Comparison of ENCODE assay signal across 11 cellular contexts in the genomic region with DNA sequence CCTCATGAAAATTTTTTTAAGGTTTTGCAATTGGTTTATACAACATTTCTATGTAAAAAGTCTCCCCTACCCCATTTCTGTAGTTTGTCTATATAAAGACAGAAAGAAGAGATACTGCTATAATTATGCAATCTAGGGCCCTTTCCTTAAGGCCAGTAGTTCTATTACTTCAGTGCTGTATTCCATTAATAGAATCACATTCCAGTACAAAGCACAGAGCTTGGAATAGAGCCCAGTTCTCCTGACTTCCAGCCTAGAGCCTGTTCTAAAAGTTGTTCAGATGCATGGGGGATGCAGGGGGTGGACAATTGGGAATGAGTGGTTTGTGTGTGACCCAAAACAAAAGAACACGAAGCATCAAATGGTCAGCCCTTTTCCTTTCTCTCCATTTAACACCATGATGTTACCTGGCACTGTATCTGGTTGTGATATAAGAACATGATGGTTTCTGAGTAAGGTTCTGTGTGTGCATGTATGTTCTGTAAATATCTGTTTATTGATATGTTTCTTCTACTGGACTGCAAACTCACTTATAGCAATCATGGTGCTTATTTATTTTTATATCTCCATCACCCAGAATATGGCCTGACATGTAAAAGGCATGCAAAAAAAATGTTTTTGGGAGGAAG. TPM values are rescaled to one million over a fixed set of nuclear protein-coding genes. Genes with fewer than 3 reads are reported as not detected.
DNase-seq lines count a peak whose midpoint lies in the region; ATAC-seq, FAIRE-seq and TF ChIP-seq lines count a peak whose summit lies in the region.
"Had no signal": no experiment of that assay in that cellular context is flagged by ENCODE, and none has a peak within 500 bp of the region (broad histone marks: within the 10 kb centered on the region; RNA-seq: fewer than 3 reads in every experiment).

No MANE protein-coding gene starts in this region.

- no peak overlapping the region for H3K23ac ChIP-seq in neuronal stem cell (ENCODE audit: low read depth, low read length, poor library complexity)

- H2AFZ ChIP-seq in neuronal stem cell (ENCODE audit: low read length) = no peak overlapping the region

- no peak overlapping the region for H3K4me3 ChIP-seq in bronchial epithelial cell (ENCODE audit: low read depth, low read length)
- H3K4me3 ChIP-seq in skeletal muscle cell (ENCODE audit: low read depth, low read length) = no peak overlapping the region
- no peak overlapping the region for H3K4me3 ChIP-seq in A673 (ENCODE audit: low read depth, low read length, poor library complexity, severe bottlenecking)
- H3K4me3 ChIP-seq in neuronal stem cell (ENCODE audit: low read length in 2 of 2) = no peak overlapping the region

- BruUV-seq in A673 (replicated peaks; lab: Mats Ljungman, UMichigan) = no TSS peak

- POLR2A ChIA-PET in A673 (lab: Charles Lee; ENCODE audit: low non-redundant PET) = no interaction called here

- no peak overlapping the region for H3K27ac Mint-ChIP-seq in endothelial cell (ENCODE audit: unreplicated experiment)
- H3K27ac Mint-ChIP-seq: CD8-positive, alpha-beta T cell had no signal

- WGBS in neuronal stem cell (ENCODE audit: extremely low coverage in 2 of 2, insufficient read length in 2 of 2, insufficient replicate concordance in 1 of 2), 2 donors = no CpG with 5 or more reads among the region's 1 CpG

- H2BK120ac ChIP-seq in neuronal stem cell (ENCODE audit: low read depth, low read length) = no peak overlapping the region

- no peak overlapping the region for H3K18ac ChIP-seq in neuronal stem cell (ENCODE audit: low read length)

- CTCF ChIA-PET in A673 (lab: Charles Lee) = no interaction called here

- no peak overlapping the region for H2AK5ac ChIP-seq in neuronal stem cell (ENCODE audit: low read depth, low read length)

- H4K91ac ChIP-seq in neuronal stem cell (ENCODE audit: low read depth, low read length, poor library complexity) = no peak overlapping the region

- no peaks in the 10 kb centered on the region for H3K27me3 Mint-ChIP-seq in endothelial cell (ENCODE audit: unreplicated experiment)

- H3K27ac ChIP-seq in A673 (ENCODE audit: low read depth, low read length, poor library complexity, severe bottlenecking) = no peak overlapping the region
- H3K27ac ChIP-seq in neuronal stem cell (replicated peaks; ENCODE audit: low read length) = no peak overlapping the region

- H4K8ac ChIP-seq in neuronal stem cell (ENCODE audit: low read depth, low read length) = no peak overlapping the region

- in situ Hi-C loops in G401 (cut with HindIII; ENCODE audit: low sequenced_read_pairs) = no loop called here

- H2BK15ac ChIP-seq in neuronal stem cell (ENCODE audit: low read length) = no peak overlapping the region

- H3K36me3 ChIP-seq in bronchial epithelial cell (ENCODE audit: control insufficient read depth, insufficient read depth, low read length) = no peaks in the 10 kb centered on the region
- no peaks in the 10 kb centered on the region for H3K36me3 ChIP-seq in A673 (ENCODE audit: insufficient read depth, low read length, poor library complexity, severe bottlenecking)
- H3K36me3 ChIP-seq in neuronal stem cell (replicated peaks in 1 of 2; ENCODE audit: control insufficient read depth in 2 of 2, insufficient read depth in 2 of 2, low read length in 2 of 2) = no peaks in the 10 kb centered on the region

- no peak overlapping the region for H3K4me3 Mint-ChIP-seq in endothelial cell (ENCODE audit: unreplicated experiment)
- H3K4me3 Mint-ChIP-seq: CD8-positive, alpha-beta T cell had no signal

- TF ChIP-seq CTCF in bronchial epithelial cell (IDR thresholded peaks at IDR 0.05; ENCODE audit: insufficient read depth, low read length, severe bottlenecking) = no peak
- no peak for TF ChIP-seq CTCF in A673 (conservative IDR thresholded peaks at IDR 0.05; ENCODE audit: low read depth, low read length)
- TF ChIP-seq CTCF in endothelial cell (IDR thresholded peaks at IDR 0.05; ENCODE audit: unreplicated experiment) = no peak

- no peak for ATAC-seq in GM21528 (IDR thresholded peaks at IDR 0.05; ENCODE audit: low FRiP score, unreplicated experiment)
- ATAC-seq: CD8-positive, alpha-beta T cell had no signal

- H2BK12ac ChIP-seq in neuronal stem cell (ENCODE audit: low read length) = no peak overlapping the region

- intact Hi-C loops in A673 (cut with micrococcal nuclease; ENCODE audit: unreplicated experiment) = no loop called here

- H3K79me1 ChIP-seq in neuronal stem cell (ENCODE audit: low read depth, low read length) = no peaks in the 10 kb centered on the region

- H3K14ac ChIP-seq in neuronal stem cell (ENCODE audit: low read length) = no peak overlapping the region

- no peak for FAIRE-seq in bronchial epithelial cell (lab: Jason Lieb, UNC)

- no peaks in the 10 kb centered on the region for H3K9me3 Mint-ChIP-seq in endothelial cell (ENCODE audit: unreplicated experiment)

- H3K9ac ChIP-seq in neuronal stem cell (ENCODE audit: low read depth, low read length, poor library complexity) = no peak overlapping the region

- peaks cover 3% of the 10 kb centered on the region for H3K36me3 Mint-ChIP-seq in endothelial cell (ENCODE audit: low read depth, unreplicated experiment)
- H3K36me3 Mint-ChIP-seq: CD8-positive, alpha-beta T cell had no signal

- H3K27me3 ChIP-seq in bronchial epithelial cell (ENCODE audit: control insufficient read depth, insufficient read depth, low read length) (no peaks in the 10 kb centered on the region), A673 (replicated peaks; ENCODE audit: insufficient read depth, low read depth, low read length, poor library complexity) (no peaks in the 10 kb centered on the region), neuronal stem cell (ENCODE audit: control insufficient read depth in 3 of 3, insufficient read depth in 3 of 3, low read depth in 1 of 3, low read length in 3 of 3) (no peaks in the 10 kb centered on the region)

- no peak overlapping the region for H3K4ac ChIP-seq in neuronal stem cell (ENCODE audit: low read length)

- H3K4me1 Mint-ChIP-seq in endothelial cell (ENCODE audit: unreplicated experiment) = peaks cover 13% of the 10 kb centered on the region

- no peaks in the 10 kb centered on the region for H3K9me3 ChIP-seq in A673 (ENCODE audit: low read depth, low read length, poor library complexity, severe bottlenecking)
- peaks cover 0 to 11% of the 10 kb centered on the region in 2 donors for H3K9me3 ChIP-seq in neuronal stem cell (replicated peaks in 1 of 2; ENCODE audit: control insufficient read depth in 2 of 2, insufficient read depth in 1 of 2, low read depth in 1 of 2, low read length in 2 of 2)

- H3K4me2 ChIP-seq in neuronal stem cell (ENCODE audit: insufficient read depth, low read length, poor library complexity, severe bottlenecking) = no peak overlapping the region

- no peaks in the 10 kb centered on the region for H3K4me1 ChIP-seq in A673 (ENCODE audit: insufficient read depth, low read length, poor library complexity, severe bottlenecking)
- H3K4me1 ChIP-seq in neuronal stem cell (ENCODE audit: control insufficient read depth in 2 of 2, insufficient read depth in 1 of 2, low read depth in 1 of 2, low read length in 2 of 2) = peaks cover 0 to 2% of the 10 kb centered on the region in 2 donors

- H2BK5ac ChIP-seq in neuronal stem cell (ENCODE audit: low read length) = no peak overlapping the region

- DNase-seq in G401 (ENCODE audit: low spot score) (peak; percentile 46), bronchial epithelial cell (ENCODE audit: low read depth) (peak; percentile 28), hepatic stellate cell (ENCODE audit: low spot score) (peak; percentile 22), skeletal muscle cell (ENCODE audit: low read depth) (peak; percentile 67), A673 (ENCODE audit: low spot score) (no peak), endothelial cell (ENCODE audit: low spot score) (no peak), neuronal stem cell (ENCODE audit: low spot score) (no peak)
- DNase-seq: activated T-cell treated with anti-CD3 and anti-CD28 coated beads for 4 hours; CD8-positive, alpha-beta T cell had no signal

RNA-seq across cellular contexts. Expression of gene GRAMD2B, which starts 8.2 kb away (rescaled TPM):
- total RNA-seq in G401 (2014; rRNA removed; shearing (Covaris generic)) = 0.31 and 3.7 TPM in 2 replicates
- total RNA-seq in bronchial epithelial cell = 9.2 and 12.0 TPM in 2 replicates
- 2.1 and 2.6 TPM in 2 replicates for total RNA-seq in A673 (2021)
- 13.4 TPM for total RNA-seq in endothelial cell (ENCODE audit: unreplicated experiment)
- polyA plus RNA-seq in neuronal stem cell (2013, experiment 1 of 2) = 4.8 TPM
- 5.9 TPM for polyA plus RNA-seq in neuronal stem cell (2013, experiment 2 of 2)
- total RNA-seq: NCI-H460 had no signal

Comparison
In these comparisons a context has a peak if more than half of its experiments do, and no peak if none do; other contexts are left out.
1. DNase-seq: peak in G401 (single experiment), bronchial epithelial cell (single experiment), hepatic stellate cell (single experiment) and skeletal muscle cell (single experiment); none in A673 (single experiment), endothelial cell (single experiment) and neuronal stem cell (single experiment).